8 cellular contexts compared by ENCODE assay signal in the genomic region with DNA sequence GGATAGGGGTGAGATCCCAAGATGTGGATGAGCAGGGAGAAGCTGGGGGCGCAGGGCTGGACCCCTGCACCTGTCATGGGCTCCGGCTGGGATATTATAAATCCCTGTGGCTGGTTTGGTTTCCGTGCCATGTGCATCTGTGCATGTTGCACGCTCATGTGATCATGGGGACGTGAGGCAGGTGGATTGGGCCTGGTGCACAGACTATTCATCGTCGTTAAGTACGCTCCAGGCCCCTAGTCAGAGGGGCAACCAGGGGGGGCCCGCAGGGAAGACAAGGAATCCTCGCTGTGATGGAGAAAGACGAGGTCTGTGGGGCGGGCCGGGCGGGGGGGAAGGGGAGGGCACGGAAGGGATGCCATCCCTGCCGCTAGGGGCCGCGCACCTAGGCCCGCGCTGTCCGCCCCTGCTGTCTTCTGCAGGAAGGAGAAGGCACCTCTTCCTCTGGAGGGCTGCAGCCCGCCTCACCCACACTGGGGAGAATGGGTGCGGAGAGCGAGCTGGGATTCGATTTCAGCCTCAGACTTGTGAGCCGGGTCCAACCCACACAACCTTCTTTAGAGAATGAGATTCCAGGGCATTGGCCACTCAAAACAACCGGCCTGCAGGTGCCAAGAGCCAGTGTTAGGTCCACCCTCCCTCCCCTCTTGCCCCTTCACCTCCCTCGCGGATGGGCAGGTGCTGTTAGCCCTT. TPM values are rescaled to one million over a fixed set of nuclear protein-coding genes. Genes with fewer than 3 reads are reported as not detected.
DNase-seq lines count a peak whose midpoint lies in the region; ATAC-seq and TF ChIP-seq lines count a peak whose summit lies in the region.

No MANE protein-coding gene starts in this region.

- no peaks in the 10 kb centered on the region for H3K9me3 ChIP-seq in right atrium auricular region

- peak; percentile 40 for DNase-seq in stimulated activated CD4-positive, alpha-beta T cell treated with anti-CD3 and anti-CD28 coated beads, Interleukin-15, amount 100 ng/mL, for 24 hours
- no peak for DNase-seq in stimulated activated CD4-positive, alpha-beta T cell treated with anti-CD3 and anti-CD28 coated beads, Interleukin-2, amount 100 ng/mL, for 48 hours
- DNase-seq in activated CD4-positive, alpha-beta T cell treated with anti-CD3 and anti-CD28 coated beads, Interleukin-2, amount 50 U/mL, for 48 hours: peak; percentile 13 to 25
- DNase-seq in right atrium auricular region (ENCODE audit: low spot score) (no peak), C1 segment of cervical spinal cord (lab: John Stamatoyannopoulos, UW) (no peak), NK-92 (lab: John Stamatoyannopoulos, UW; ENCODE audit: unreplicated experiment) (no peak)
- DNase-seq in stimulated activated naive CD8-positive, alpha-beta T cell treated with anti-CD3 and anti-CD28 coated beads, Interleukin-15, Interleukin-2, amounts not matched to agents 100 U/mL and 50 U/mL, for 24 hours: peak; percentile 14

- no peaks in the 10 kb centered on the region for H3K36me3 ChIP-seq in right atrium auricular region

- H3K27me3 ChIP-seq in right atrium auricular region: no peaks in the 10 kb centered on the region

- peak overlapping the region; percentile 14 to 73 for H3K4me3 ChIP-seq in right atrium auricular region

- H3K27ac ChIP-seq in right atrium auricular region: no peak overlapping the region

- peaks cover 0 to 31% of the 10 kb centered on the region in 2 donors for H3K4me1 ChIP-seq in right atrium auricular region

- TF ChIP-seq CTCF in right atrium auricular region (IDR thresholded peaks at IDR 0.05): no peak

- no peak for ATAC-seq in stimulated activated naive CD8-positive, alpha-beta T cell treated with anti-CD3 and anti-CD28 coated beads, Interleukin-15, Interleukin-2, amounts not matched to agents 100 U/mL and 50 U/mL, for 24 hours
- ATAC-seq in HG03520 (IDR thresholded peaks at IDR 0.05; ENCODE audit: unreplicated experiment): no peak

RNA-seq across cellular contexts. Expression of a gene that starts 0.8 kb away (rescaled TPM):
- 1 to 10 TPM; 2.2 to 3.6 TPM for total RNA-seq in right atrium auricular region

Comparison
In these comparisons a context has a peak if more than half of its experiments do, and no peak if none do; other contexts are left out.
1. DNase-seq: peak in stimulated activated CD4-positive, alpha-beta T cell treated with anti-CD3 and anti-CD28 coated beads, Interleukin-15, amount 100 ng/mL, for 24 hours (single experiment), activated CD4-positive, alpha-beta T cell treated with anti-CD3 and anti-CD28 coated beads, Interleukin-2, amount 50 U/mL, for 48 hours (2 of 2) and stimulated activated naive CD8-positive, alpha-beta T cell treated with anti-CD3 and anti-CD28 coated beads, Interleukin-15, Interleukin-2, amounts not matched to agents 100 U/mL and 50 U/mL, for 24 hours (single experiment); none in stimulated activated CD4-positive, alpha-beta T cell treated with anti-CD3 and anti-CD28 coated beads, Interleukin-2, amount 100 ng/mL, for 48 hours (0 of 2), right atrium auricular region (single experiment), C1 segment of cervical spinal cord (0 of 14) and NK-92 (single experiment).